In genomic region chr7:157612664-157613561, GRCh38 we compare ENCODE assay signal across 9 cellular contexts.
DNase-seq lines count a peak whose midpoint lies in the region; ATAC-seq and TF ChIP-seq lines count a peak whose summit lies in the region.
"Had no signal": no experiment of that assay in that cellular context is flagged by ENCODE, and none has a peak within 500 bp of the region (broad histone marks: within the 10 kb centered on the region; RNA-seq: fewer than 3 reads in every experiment).

No MANE protein-coding gene starts in this region.

- dilution Hi-C loops in mammary epithelial cell (cut with HindIII; ENCODE audit: low sequenced_read_pairs), result no loop called here

- TF ChIP-seq CTCF in breast epithelium (IDR thresholded peaks at IDR 0.05) (no peak), mammary epithelial cell (conservative IDR thresholded peaks at IDR 0.05 in 1 of 2, IDR thresholded peaks at IDR 0.05 in 1 of 2; ENCODE audit: extremely low read depth in 1 of 2, insufficient read depth in 1 of 2, low read depth in 1 of 2, low read length in 2 of 2) (no peak), choroid plexus epithelial cell (conservative IDR thresholded peaks at IDR 0.05; ENCODE audit: low read depth, low read length) (no peak), omental fat pad (IDR thresholded peaks at IDR 0.05) (no peak), tibial nerve (IDR thresholded peaks at IDR 0.05) (no peak)

- no peaks in the 10 kb centered on the region for H3K36me3 ChIP-seq in breast epithelium
- no peaks in the 10 kb centered on the region for H3K36me3 ChIP-seq in mammary epithelial cell (ENCODE audit: insufficient read depth, low read length)
- H3K36me3 ChIP-seq in tibial nerve, result no peaks in the 10 kb centered on the region
- H3K36me3 ChIP-seq: SJSA1 had no signal

- ATAC-seq in omental fat pad (ENCODE audit: low FRiP score), result peak; percentile 34
- ATAC-seq in GM18520 (IDR thresholded peaks at IDR 0.05; ENCODE audit: unreplicated experiment), result no peak

- BruUV-seq in mammary epithelial cell (replicated peaks; lab: Mats Ljungman, UMichigan), result no TSS peak

- no peak for TF ChIP-seq EP300 in tibial nerve (IDR thresholded peaks at IDR 0.05)

- WGBS in mammary epithelial cell (ENCODE audit: low coverage, missing lambda C conversion rate), result 41% methylated on average over 24 of the region's 79 CpGs
- WGBS in tibial nerve, 2 donors, result 43 to 47% methylated on average over 57 to 70 of the region's 79 CpGs

- H3K9me3 ChIP-seq in breast epithelium (peaks cover 0 to 11% of the 10 kb centered on the region in 2 donors), mammary epithelial cell (replicated peaks; ENCODE audit: insufficient read depth, low read length) (peaks cover 51% of the 10 kb centered on the region), tibial nerve (peaks cover 0 to 8% (median 0%) of the 10 kb centered on the region in 4 donors)
- H3K9me3 ChIP-seq: SJSA1 had no signal

- no peak overlapping the region for H3K4me2 ChIP-seq in mammary epithelial cell (ENCODE audit: insufficient read depth, low read depth, low read length)

- H3K27ac ChIP-seq in breast epithelium (peak overlapping the region in 1 of 2 donors; percentile 19), mammary epithelial cell (ENCODE audit: insufficient read depth, low read depth, low read length) (no peak overlapping the region), tibial nerve (no peak overlapping the region)
- H3K27ac ChIP-seq: SJSA1 had no signal

- H3K4me1 ChIP-seq in breast epithelium, result no peaks in the 10 kb centered on the region
- H3K4me1 ChIP-seq in mammary epithelial cell (ENCODE audit: insufficient read depth, low read length), result no peaks in the 10 kb centered on the region
- peaks cover 0 to 14% (median 0%) of the 10 kb centered on the region in 4 donors for H3K4me1 ChIP-seq in tibial nerve
- H3K4me1 ChIP-seq: SJSA1 had no signal

- CTCF ChIA-PET in mammary epithelial cell (lab: Charles Lee; ENCODE audit: low non-redundant PET), result no interaction called here

- TF ChIP-seq POLR2A in breast epithelium (IDR thresholded peaks at IDR 0.05), result no peak
- TF ChIP-seq POLR2A in tibial nerve (IDR thresholded peaks at IDR 0.05), result no peak

- H3K4me3 ChIP-seq in breast epithelium, result peak overlapping the region; percentile 32 to 68 (median 49)
- H3K4me3 ChIP-seq in mammary epithelial cell (replicated peaks in 1 of 3; ENCODE audit: insufficient read depth in 1 of 3, low read depth in 2 of 3, low read length in 3 of 3), result no peak overlapping the region
- peak overlapping the region; percentile 54 for H3K4me3 ChIP-seq in choroid plexus epithelial cell (ENCODE audit: low read depth, low read length)
- peak overlapping the region; percentile 18 to 50 (median 28) for H3K4me3 ChIP-seq in tibial nerve
- H3K4me3 ChIP-seq: SJSA1 had no signal

- no peak overlapping the region for H2AFZ ChIP-seq in mammary epithelial cell (ENCODE audit: low read depth, low read length)

- in situ Hi-C loops in mammary epithelial cell (cut with MboI; ENCODE audit: low sequenced_read_pairs in 2 of 2), result no loop called here

- H3K27me3 ChIP-seq in breast epithelium (peaks cover 0 to 16% of the 10 kb centered on the region in 2 donors), mammary epithelial cell (ENCODE audit: insufficient read depth, low read length) (no peaks in the 10 kb centered on the region), tibial nerve (peaks cover 0 to 3% of the 10 kb centered on the region in 2 donors)
- H3K27me3 ChIP-seq: SJSA1 had no signal

- intact Hi-C loops in breast epithelium (cut with DNase I; ENCODE audit: low total_unique reads) (no loop called here), mammary epithelial cell (cut with micrococcal nuclease) (no loop called here)

- no peaks in the 10 kb centered on the region for H4K20me1 ChIP-seq in mammary epithelial cell (ENCODE audit: insufficient read depth, low read length)

- DNase-seq in breast epithelium (ENCODE audit: low spot score in 2 of 2) (peak in 1 of 2 donors; percentile 53), mammary epithelial cell (no peak), choroid plexus epithelial cell (ENCODE audit: low read depth) (peak; percentile 47), omental fat pad (ENCODE audit: low spot score) (no peak), tibial nerve (ENCODE audit: low spot score in 2 of 2) (no peak)
- peak; percentile 18 to 47 (median 36) for DNase-seq in activated CD4-positive, CD25-positive, alpha-beta regulatory T cell (lab: John Stamatoyannopoulos, UW)
- DNase-seq in NK-92 treated with Interleukin-12 subunit alpha and Interleukin-12 subunit beta, amount 100 ng/mL, for 24 hours (lab: John Stamatoyannopoulos, UW), result no peak

- no peaks in the 10 kb centered on the region for H3K79me2 ChIP-seq in mammary epithelial cell (ENCODE audit: insufficient read depth, low read length)

- no peak overlapping the region for H3K9ac ChIP-seq in mammary epithelial cell (ENCODE audit: insufficient read depth, low read length)

Comparison
In these comparisons a context has a peak if more than half of its experiments do, and no peak if none do; other contexts are left out.
1. H3K4me3 ChIP-seq: peak in breast epithelium (3 of 3), choroid plexus epithelial cell (single experiment) and tibial nerve (4 of 4); none in mammary epithelial cell (0 of 3).
2. DNase-seq: peak in activated CD4-positive, CD25-positive, alpha-beta regulatory T cell (4 of 4) and choroid plexus epithelial cell (single experiment); none in mammary epithelial cell (single experiment), omental fat pad (single experiment), tibial nerve (0 of 2) and NK-92 treated with Interleukin-12 subunit alpha and Interleukin-12 subunit beta, amount 100 ng/mL, for 24 hours (single experiment).